8 cellular contexts compared by ENCODE assay signal in the genomic region with DNA sequence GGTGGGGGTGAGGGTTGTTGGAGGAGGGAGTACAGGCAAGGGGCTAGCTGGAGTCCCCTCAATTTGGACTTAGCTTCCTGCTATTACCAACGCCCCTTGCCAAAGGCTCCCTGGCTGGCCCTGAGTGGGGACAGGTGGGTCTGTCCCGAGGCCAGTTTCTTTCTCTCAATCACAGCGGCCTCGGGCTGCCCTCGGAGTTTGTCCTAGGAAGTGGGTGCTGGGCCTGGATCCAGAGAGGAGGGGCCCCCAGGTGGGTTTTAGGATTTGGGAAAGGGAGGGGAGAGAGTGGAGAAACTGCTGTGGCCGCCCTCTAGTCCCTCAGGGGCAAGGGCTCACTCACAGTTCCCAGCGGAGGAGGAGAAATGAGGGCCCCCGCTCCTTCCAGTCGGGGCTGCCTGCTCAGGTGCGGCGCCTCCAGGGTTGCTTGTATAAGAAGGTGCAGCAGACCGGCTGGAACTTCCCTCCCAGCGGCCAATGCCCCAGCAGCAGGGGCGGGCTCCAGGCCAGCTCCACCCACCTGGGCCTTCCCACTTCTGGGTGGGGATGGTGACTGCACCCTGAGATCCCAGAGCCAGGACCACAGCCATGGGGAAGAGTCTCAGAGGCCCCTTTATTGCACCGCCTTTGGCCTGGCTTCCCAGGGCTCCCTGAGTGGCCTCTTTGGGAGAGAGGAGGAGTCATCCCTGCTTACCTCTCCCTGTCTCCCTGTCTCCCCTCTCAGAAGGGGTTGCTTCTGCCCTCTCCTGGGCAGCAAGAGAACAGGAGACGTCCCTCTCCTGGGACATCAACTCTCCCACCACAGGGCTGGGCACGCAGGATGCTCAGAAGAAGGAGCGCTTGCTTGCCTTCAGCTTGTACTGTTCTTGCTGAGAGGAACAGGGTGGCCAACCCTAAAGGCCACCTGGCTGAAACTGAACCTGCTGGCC.
DNase-seq lines count a peak whose midpoint lies in the region; ATAC-seq and TF ChIP-seq lines count a peak whose summit lies in the region.

No MANE protein-coding gene starts in this region.

- no peaks in the 10 kb centered on the region for H3K9me3 ChIP-seq in prostate gland

- TF ChIP-seq CTCF in prostate gland (IDR thresholded peaks at IDR 0.05), result peak in 2 of 4 experiments; percentile 3 to 16

- intact Hi-C loops in prostate gland (cut with DNase I), result no loop called here

- DNase-seq in DMS153 (lab: John Stamatoyannopoulos, UW) (peak; percentile 92), OCI-M1 (lab: John Stamatoyannopoulos, UW) (peak; percentile 27), fibroblast of gingiva (ENCODE audit: low read depth) (peak; percentile 18), prostate gland (ENCODE audit: low spot score) (peak; percentile 70), NCI-H1092 treated with DMSO at 0.1 percent for 48 hours (lab: John Stamatoyannopoulos, UW) (no peak), activated gamma-delta T cell (lab: John Stamatoyannopoulos, UW) (no peak), OCI-M2 (lab: John Stamatoyannopoulos, UW; ENCODE audit: unreplicated experiment) (no peak)

- peaks cover 6% of the 10 kb centered on the region for H3K4me1 ChIP-seq in prostate gland (replicated peaks)

- no peaks in the 10 kb centered on the region for H3K27me3 ChIP-seq in prostate gland (replicated peaks; ENCODE audit: insufficient read depth)

- H3K36me3 ChIP-seq in prostate gland, result no peaks in the 10 kb centered on the region

- H3K4me3 ChIP-seq in prostate gland, result peak overlapping the region; percentile 3 to 26

- WGBS in prostate gland, result 68% methylated on average over 14 of the region's 18 CpGs

- peak overlapping the region in 1 of 2 donors; percentile 71 for H3K27ac ChIP-seq in prostate gland

- ATAC-seq in HG03025 (IDR thresholded peaks at IDR 0.05; ENCODE audit: low FRiP score, unreplicated experiment), result peak; percentile 57

- no peak for TF ChIP-seq POLR2A in prostate gland (IDR thresholded peaks at IDR 0.05)

Comparison
In these comparisons a context has a peak if more than half of its experiments do, and no peak if none do; other contexts are left out.
1. DNase-seq: peak in DMS153 (single experiment), OCI-M1 (single experiment), fibroblast of gingiva (single experiment) and prostate gland (single experiment); none in NCI-H1092 treated with DMSO at 0.1 percent for 48 hours (single experiment), activated gamma-delta T cell (single experiment) and OCI-M2 (single experiment).